In the genomic region with DNA sequence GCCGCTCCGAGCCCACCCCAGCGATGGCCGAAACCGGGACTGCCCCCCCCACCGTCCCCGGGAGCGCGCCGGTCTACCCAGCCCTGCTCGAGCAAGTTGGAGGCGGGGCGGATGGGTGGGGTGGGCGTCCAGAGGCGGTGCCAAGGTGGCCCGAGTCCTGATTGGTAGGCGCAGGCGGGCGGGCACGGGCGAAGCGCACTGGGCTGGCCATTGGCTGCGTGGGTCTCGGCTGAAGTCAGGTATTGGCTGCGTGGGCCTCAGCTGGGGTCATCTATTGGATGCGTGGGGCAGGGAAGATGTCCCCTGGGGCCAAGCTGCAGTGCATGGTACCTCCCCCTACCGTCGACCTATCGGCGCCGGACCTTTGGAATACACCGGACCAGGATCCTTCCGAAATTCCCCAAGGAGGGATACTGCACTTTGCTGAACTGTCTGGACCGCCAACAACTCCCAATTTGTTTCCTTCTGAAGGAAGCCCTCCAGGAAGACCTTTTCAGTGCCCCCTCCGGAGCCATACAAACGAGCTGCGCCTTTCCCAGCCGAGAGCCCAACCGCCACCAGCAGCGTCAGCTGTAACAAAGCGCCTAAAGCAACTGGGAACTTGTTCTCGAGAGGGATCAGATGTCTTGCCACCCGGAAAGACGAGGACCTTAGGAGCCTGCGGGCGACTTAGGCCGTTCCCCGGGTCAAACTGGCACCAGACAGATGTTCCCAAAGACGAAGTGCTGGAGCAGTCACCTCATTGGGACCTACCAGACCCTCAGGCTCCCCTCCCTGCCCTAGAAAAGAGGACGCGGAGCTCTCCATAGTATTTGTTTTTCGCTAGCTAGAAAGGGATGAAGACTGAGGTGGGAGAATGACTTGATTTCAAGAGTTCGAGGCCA, we compare ENCODE assay signal across 8 cellular contexts. TPM values are rescaled to one million over a fixed set of nuclear protein-coding genes. Genes with fewer than 3 reads are reported as not detected.
DNase-seq lines count a peak whose midpoint lies in the region; ATAC-seq and TF ChIP-seq lines count a peak whose summit lies in the region.

Gene HOMEZ, minus strand, starts transcription at position 113 of the 884 bp plus-strand sequence. CDS start 180 bp downstream, outside the sequence.

- H4K20me1 ChIP-seq in OCI-LY7 (ENCODE audit: insufficient read depth, low read length) = no peaks in the 10 kb centered on the region

- DNase-seq in DMS 273 (lab: John Stamatoyannopoulos, UW; ENCODE audit: unreplicated experiment) (peak; percentile 99), HuH-7.5 (ENCODE audit: low spot score) (peak; percentile 93), OCI-LY7 (ENCODE audit: low spot score) (peak; percentile 98), activated T-cell treated with anti-CD3 and anti-CD28 coated beads for 1 hour (ENCODE audit: low read depth) (peak; percentile 97), epithelial cell of esophagus (ENCODE audit: low read depth) (peak; percentile 99), mucosa of gallbladder (ENCODE audit: low spot score) (peak; percentile 99)
- peak; percentile 94 to 97 for DNase-seq in stimulated activated CD8-positive, alpha-beta memory T cell treated with anti-CD3 and anti-CD28 coated beads, Interleukin-4, amount 100 ng/mL, for 4 hours (ENCODE audit: low read depth in 2 of 2, low spot score in 1 of 2)

- H2AFZ ChIP-seq in OCI-LY7 (ENCODE audit: low read length) = peak within 1 kb of the TSS; percentile 91

- TF ChIP-seq CTCF in OCI-LY7 (conservative IDR thresholded peaks at IDR 0.05; ENCODE audit: low read length) (peak; percentile 27; the same call in 1 of the 2 replicates), epithelial cell of esophagus (IDR thresholded peaks at IDR 0.05; ENCODE audit: insufficient read depth, low read depth, low read length, missing control alignments) (no peak)

- H3K36me3 ChIP-seq in OCI-LY7 (ENCODE audit: insufficient read depth, low read length) = no peaks in the 10 kb centered on the region

- H3K4me1 ChIP-seq in OCI-LY7 (ENCODE audit: insufficient read depth, low read length, poor library complexity, severe bottlenecking) = peaks cover 13% of the 10 kb centered on the region

- peak; percentile 96 for ATAC-seq in GM21526 (IDR thresholded peaks at IDR 0.05; ENCODE audit: low FRiP score, unreplicated experiment)

- POLR2A ChIA-PET in OCI-LY7 (lab: Charles Lee) = interaction anchor here (0.7 to 2.9 kb wide), 7 partner anchors 9 to 780 kb away, joined by 3 to 13 read pairs (median 6); partner anchors contain the start of genes BCL2L2 and PPP1R3E

- H3K9me2 ChIP-seq in OCI-LY7 (ENCODE audit: insufficient read depth, low read length) = no peaks in the 10 kb centered on the region

- BruUV-seq in OCI-LY7 (replicated peaks; lab: Mats Ljungman, UMichigan) = no TSS peak

- peak within 1 kb of the TSS; percentile 91 for H3K4me3 ChIP-seq in OCI-LY7 (ENCODE audit: low read depth, low read length, poor library complexity, severe bottlenecking)
- peak within 1 kb of the TSS; percentile 77 for H3K4me3 ChIP-seq in epithelial cell of esophagus (ENCODE audit: low read length)

- intact Hi-C loops in OCI-LY7 (cut with micrococcal nuclease; ENCODE audit: unreplicated experiment) = loop anchor here (1.0 to 5.0 kb wide), 2 partner anchors 15 to 164 kb away; no protein-coding TSS in a partner anchor

- H3K79me2 ChIP-seq in OCI-LY7 (ENCODE audit: insufficient read depth, low read depth, low read length) = peaks cover 14% of the 10 kb centered on the region; the same call in 1 of the 2 replicates

- H3K27ac ChIP-seq in OCI-LY7 (ENCODE audit: low read depth, low read length, poor library complexity, severe bottlenecking) = peak within 1 kb of the TSS; percentile 28

- no peaks in the 10 kb centered on the region for H3K9me3 ChIP-seq in OCI-LY7 (ENCODE audit: low read length)

- CTCF ChIA-PET in OCI-LY7 (lab: Charles Lee; ENCODE audit: unreplicated experiment) = interaction anchor here (0.7 to 1.0 kb wide), 5 partner anchors 14 to 495 kb away, joined by 3 to 4 read pairs (median 3); partner anchors contain the start of genes PABPN1 and PPP1R3E

- peak within 1 kb of the TSS; percentile 89 for H3K4me2 ChIP-seq in OCI-LY7 (ENCODE audit: low read length)

RNA-seq across cellular contexts. Expression of gene HOMEZ, which starts in this region (rescaled TPM):
- total RNA-seq in OCI-LY7 (2014; rRNA removed; shearing (Covaris generic)) = 6.3 and 7.1 TPM in 2 replicates
- total RNA-seq in OCI-LY7 (2022) = 16.5 and 17.2 TPM in 2 replicates
- 26.0 TPM for total RNA-seq in mucosa of gallbladder

Comparison
In these comparisons a context has a peak if more than half of its experiments do, and no peak if none do; other contexts are left out.
1. Peak in every context shown above with its lines: DNase-seq, ATAC-seq, H3K4me3 ChIP-seq and H3K27ac ChIP-seq.